In the genomic region with DNA sequence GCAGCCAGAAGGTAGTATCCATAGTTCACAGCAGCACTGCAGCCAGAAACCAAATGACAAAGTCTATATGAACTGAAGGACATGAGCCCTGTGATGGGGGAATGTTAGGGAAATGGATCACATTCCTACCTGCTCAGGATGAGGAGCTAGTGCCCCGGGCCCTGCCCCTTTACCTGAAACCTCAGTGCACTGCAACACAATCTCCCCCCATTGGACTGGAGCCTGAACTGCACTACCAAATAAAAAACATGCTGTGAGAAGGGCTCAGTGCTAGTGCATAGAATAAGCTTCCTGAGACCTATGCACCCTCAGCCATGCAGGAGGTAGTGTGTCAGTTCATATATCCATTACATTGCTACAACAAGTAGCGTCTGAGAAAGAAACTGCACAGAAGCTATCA, we compare ENCODE assay signal across 17 cellular contexts.
DNase-seq lines count a peak whose midpoint lies in the region; ATAC-seq and TF ChIP-seq lines count a peak whose summit lies in the region.
"Had no signal": no experiment of that assay in that cellular context is flagged by ENCODE, and none has a peak within 500 bp of the region (broad histone marks: within the 10 kb centered on the region; RNA-seq: fewer than 3 reads in every experiment).

No MANE protein-coding gene starts in this region.

- DNase-seq in GM23338 (ENCODE audit: low spot score) (peak; percentile 45), PC-3 (peak; percentile 6), iPS DF 19.7 (ENCODE audit: low read depth, low spot score) (peak; percentile 15), Kasumi-1 (lab: John Stamatoyannopoulos, UW) (no peak), T-cell (no peak), foreskin melanocyte (no peak)
- no peak for DNase-seq in activated naive CD4-positive, alpha-beta T cell (lab: John Stamatoyannopoulos, UW)
- DNase-seq: CD8-positive, alpha-beta T cell; COR-L47; DND-41; GF-D8; HFFc6 had no signal

- POLR2A ChIA-PET in PC-3 (lab: Charles Lee; ENCODE audit: unreplicated experiment) (no interaction called here), T-cell (lab: Charles Lee) (no interaction called here)

- H3K9ac ChIP-seq in PC-3 (ENCODE audit: low read length): no peak overlapping the region

- no TSS peak for BruUV-seq in PC-3 (replicated peaks; lab: Mats Ljungman, UMichigan)

- H3K27me3 Mint-ChIP-seq in GM23338 (ENCODE audit: insufficient read depth, low read depth, poor library complexity) (no peaks in the 10 kb centered on the region), T-cell (no peaks in the 10 kb centered on the region)

- no peaks in the 10 kb centered on the region for H3K4me1 Mint-ChIP-seq in GM23338
- H3K4me1 Mint-ChIP-seq in T-cell: no peaks in the 10 kb centered on the region
- H3K4me1 Mint-ChIP-seq: CD14-positive monocyte had no signal

- H3K36me3 ChIP-seq in GM23338 (ENCODE audit: insufficient read depth): no peaks in the 10 kb centered on the region
- no peaks in the 10 kb centered on the region for H3K36me3 ChIP-seq in PC-3 (ENCODE audit: low read depth, low read length)
- H3K36me3 ChIP-seq: HAP-1 had no signal

- no peaks in the 10 kb centered on the region for H3K27me3 ChIP-seq in GM23338 (ENCODE audit: insufficient read depth)
- no peaks in the 10 kb centered on the region for H3K27me3 ChIP-seq in PC-3 (ENCODE audit: low read length)

- H3K27ac Mint-ChIP-seq in GM23338 (no peak overlapping the region), T-cell (no peak overlapping the region)
- H3K27ac Mint-ChIP-seq: CD8-positive, alpha-beta T cell; HFFc6 had no signal

- H3F3A ChIP-seq in GM23338 (replicated peaks; ENCODE audit: low read depth) (no peaks in the 10 kb centered on the region), PC-3 (ENCODE audit: low read length, unreplicated experiment) (no peaks in the 10 kb centered on the region)

- H3K4me3 ChIP-seq in GM23338 (no peak overlapping the region), PC-3 (ENCODE audit: low read length) (no peak overlapping the region)
- H3K4me3 ChIP-seq: A549, HAP-1, K562 had no signal

- H3K27ac ChIP-seq in GM23338 (ENCODE audit: low read depth) (no peak overlapping the region), PC-3 (ENCODE audit: low read length) (no peak overlapping the region)
- H3K27ac ChIP-seq: A549, HL-60 had no signal

- no peaks in the 10 kb centered on the region for H3K79me2 ChIP-seq in GM23338 (replicated peaks; ENCODE audit: insufficient read depth)
- no peaks in the 10 kb centered on the region for H3K79me2 ChIP-seq in PC-3 (ENCODE audit: low read length)

- H2AFZ ChIP-seq in GM23338: no peak overlapping the region
- H2AFZ ChIP-seq in PC-3 (ENCODE audit: low read length): no peak overlapping the region

- no peaks in the 10 kb centered on the region for H3K9me3 ChIP-seq in PC-3 (ENCODE audit: low read length)
- H3K9me3 ChIP-seq: A549, HAP-1 had no signal

- H3K4me3 Mint-ChIP-seq in GM23338: no peak overlapping the region
- H3K4me3 Mint-ChIP-seq in T-cell: no peak overlapping the region
- H3K4me3 Mint-ChIP-seq: CD14-positive monocyte; CD8-positive, alpha-beta T cell; HFFc6 had no signal

- intact Hi-C loops in PC-3 (cut with micrococcal nuclease): no loop called here

- peak in 1 of 2 experiments; percentile 21; a peak in 2 of 4 replicates for TF ChIP-seq CTCF in GM23338 (conservative IDR thresholded peaks at IDR 0.05; ENCODE audit: low read depth in 2 of 2)
- no peak for TF ChIP-seq CTCF in PC-3 (conservative IDR thresholded peaks at IDR 0.05; ENCODE audit: low read depth, low read length)

- H3K4me2 ChIP-seq in GM23338 (no peak overlapping the region), PC-3 (ENCODE audit: low read length) (no peak overlapping the region)
- H3K4me2 ChIP-seq: A549 had no signal

- ATAC-seq in GM23338 (peak; percentile 81), PC-3 (no peak), T-cell (replicated peaks in 1 of 4) (no peak)
- ATAC-seq: A549; CD8-positive, alpha-beta T cell; K562 had no signal

- H3K4me1 ChIP-seq in GM23338 (ENCODE audit: insufficient read depth) (no peaks in the 10 kb centered on the region), PC-3 (ENCODE audit: insufficient read depth, low read length) (no peaks in the 10 kb centered on the region)
- H3K4me1 ChIP-seq: A549, HAP-1 had no signal

- H4K20me1 ChIP-seq in GM23338 (replicated peaks; ENCODE audit: insufficient read depth) (no peaks in the 10 kb centered on the region), PC-3 (ENCODE audit: low read length) (no peaks in the 10 kb centered on the region)

- H3K36me3 Mint-ChIP-seq in GM23338 (ENCODE audit: low read depth) (no peaks in the 10 kb centered on the region; the same call in 1 of the 3 replicates), T-cell (no peaks in the 10 kb centered on the region)
- H3K36me3 Mint-ChIP-seq: CD14-positive monocyte; CD8-positive, alpha-beta T cell had no signal

- H3K9me3 Mint-ChIP-seq in GM23338: peaks cover 15% of the 10 kb centered on the region
- H3K9me3 Mint-ChIP-seq in T-cell: peaks cover 0 to 7% (median 5%) of the 10 kb centered on the region in 3 donors

- H3K9me2 ChIP-seq in GM23338 (ENCODE audit: insufficient read depth): no peaks in the 10 kb centered on the region
- H3K9me2 ChIP-seq in PC-3 (replicated peaks; ENCODE audit: low read length): no peaks in the 10 kb centered on the region

- CTCF ChIA-PET in PC-3 (lab: Charles Lee): no interaction called here
- CTCF ChIA-PET in T-cell (lab: Charles Lee): no interaction called here

TF ChIP-seq in GM23338, 12 proteins besides CTCF, POLR2A, EP300 and RAD21 (continues in another document):
- TF ChIP-seq, protein P1, sequence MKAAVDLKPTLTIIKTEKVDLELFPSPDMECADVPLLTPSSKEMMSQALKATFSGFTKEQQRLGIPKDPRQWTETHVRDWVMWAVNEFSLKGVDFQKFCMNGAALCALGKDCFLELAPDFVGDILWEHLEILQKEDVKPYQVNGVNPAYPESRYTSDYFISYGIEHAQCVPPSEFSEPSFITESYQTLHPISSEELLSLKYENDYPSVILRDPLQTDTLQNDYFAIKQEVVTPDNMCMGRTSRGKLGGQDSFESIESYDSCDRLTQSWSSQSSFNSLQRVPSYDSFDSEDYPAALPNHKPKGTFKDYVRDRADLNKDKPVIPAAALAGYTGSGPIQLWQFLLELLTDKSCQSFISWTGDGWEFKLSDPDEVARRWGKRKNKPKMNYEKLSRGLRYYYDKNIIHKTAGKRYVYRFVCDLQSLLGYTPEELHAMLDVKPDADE (IDR thresholded peaks at IDR 0.05): no peak
- no peak for TF ChIP-seq ZNF114 (CRISPR knock-in tag; IDR thresholded peaks at IDR 0.05)
- TF ChIP-seq EZH2phosphoT487 (IDR thresholded peaks at IDR 0.05; ENCODE audit: unreplicated experiment): no peak
- no peak for TF ChIP-seq JUNB (IDR thresholded peaks at IDR 0.05; ENCODE audit: unreplicated experiment)
- TF ChIP-seq CREB1 (CRISPR knock-in tag; IDR thresholded peaks at IDR 0.05; ENCODE audit: low read depth): no peak

Comparison
In these comparisons a context has a peak if more than half of its experiments do, and no peak if none do; other contexts are left out.
1. DNase-seq: peak in GM23338 (single experiment), PC-3 (single experiment) and iPS DF 19.7 (single experiment); none in activated naive CD4-positive, alpha-beta T cell (0 of 4), Kasumi-1 (0 of 2), T-cell (0 of 34) and foreskin melanocyte (single experiment).